8 cellular contexts compared by ENCODE assay signal in the genomic region with DNA sequence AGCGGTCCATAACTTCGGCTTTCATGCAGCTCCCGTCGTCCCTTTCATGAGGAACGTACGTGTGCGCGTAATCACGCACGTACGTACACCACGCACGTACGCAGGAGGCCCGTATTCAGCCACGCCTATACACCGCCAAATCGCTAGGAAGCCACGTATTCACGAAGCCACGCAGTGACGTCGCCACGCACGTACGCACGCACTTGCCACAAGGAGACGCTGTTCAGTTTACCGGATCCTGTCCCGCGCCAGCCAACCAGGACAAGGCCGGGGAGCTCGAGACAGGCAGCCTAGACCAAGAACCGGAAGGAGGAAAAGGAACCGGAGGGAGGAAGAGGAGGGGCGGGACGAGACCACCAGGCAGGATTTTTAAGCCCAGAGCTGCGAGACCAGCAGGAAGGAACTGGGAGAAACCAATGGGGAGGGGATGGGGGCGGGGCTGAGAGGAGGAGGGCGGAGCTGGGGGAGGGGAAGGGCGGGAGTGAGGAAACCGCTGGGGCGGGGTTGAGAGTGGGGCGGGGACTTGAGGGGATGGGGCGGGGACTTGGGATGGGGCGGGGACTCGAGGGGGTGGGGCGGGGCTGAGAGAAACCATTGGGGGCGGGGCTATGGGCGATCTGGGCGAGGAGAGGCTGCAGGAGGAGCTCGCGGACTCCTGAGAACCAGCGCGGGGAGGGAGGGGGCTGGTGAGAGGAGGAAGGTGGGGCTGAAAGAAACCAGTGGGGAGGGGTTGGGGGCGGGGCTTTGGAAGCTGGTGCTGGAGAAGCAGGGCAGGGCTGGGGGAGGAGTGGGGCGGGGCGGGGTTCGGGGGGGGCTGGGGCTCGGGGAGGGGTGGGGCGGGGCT. TPM values are rescaled to one million over a fixed set of nuclear protein-coding genes. Genes with fewer than 3 reads are reported as not detected.
DNase-seq lines count a peak whose midpoint lies in the region; ATAC-seq and TF ChIP-seq lines count a peak whose summit lies in the region.

Gene EOLA2, minus strand, starts transcription at position 65 of the 844 bp plus-strand sequence. CDS start 4,617 bp downstream, outside the sequence.

- peak; percentile 89 to 90 for TF ChIP-seq EP300 in tibial nerve (IDR thresholded peaks at IDR 0.05)

- DNase-seq in NCI-H1436 treated with DMSO at 0.1 percent for 48 hours (lab: John Stamatoyannopoulos, UW) (peak; percentile 88), T-cell (peak; percentile 82 to 96 (median 92)), cardiac muscle cell (ENCODE audit: low read depth in 1 of 2, low spot score in 1 of 2) (peak; percentile 94 to 99), tibial nerve (ENCODE audit: low spot score in 2 of 2) (peak; percentile 91 to 92)

- TF ChIP-seq CTCF in GM12874 (IDR thresholded peaks at IDR 0.05; ENCODE audit: insufficient read depth, low read depth, low read length) (peak; percentile 35; the same call in 1 of the 2 replicates), cardiac muscle cell (IDR thresholded peaks at IDR 0.05; ENCODE audit: low read depth, low read length) (peak; percentile 65), parathyroid adenoma (IDR thresholded peaks at IDR 0.05) (peak; percentile 80), tibial nerve (IDR thresholded peaks at IDR 0.05) (peak; percentile 44 to 79 (median 54))

- peak within 1 kb of the TSS; percentile 62 for H3K4me3 ChIP-seq in cardiac muscle cell
- H3K4me3 ChIP-seq in parathyroid adenoma (ENCODE audit: low read depth, low read length): peak within 1 kb of the TSS; percentile 79
- peak within 1 kb of the TSS; percentile 44 to 82 (median 56) for H3K4me3 ChIP-seq in tibial nerve

- H3K27ac ChIP-seq in adipose tissue (ENCODE audit: low read depth, low read length): no peak within 1 kb of the TSS
- H3K27ac ChIP-seq in cardiac muscle cell: peak within 1 kb of the TSS; percentile 93
- H3K27ac ChIP-seq in parathyroid adenoma: peak within 1 kb of the TSS; percentile 97
- H3K27ac ChIP-seq in tibial nerve: peak within 1 kb of the TSS; percentile 89 to 97 (median 95)

- CTCF ChIA-PET in T-cell (lab: Charles Lee): interaction anchor here (0.6 to 3.2 kb wide), 11 partner anchors 67 to 777 kb away, joined by 3 to 64 read pairs (median 3); partner anchors contain the start of genes EOLA1 (in 1 of the 2) and MTM1 (in 1 of the 2)

- H3K36me3 ChIP-seq in cardiac muscle cell: no peaks in the 10 kb centered on the region
- no peaks in the 10 kb centered on the region for H3K36me3 ChIP-seq in parathyroid adenoma (ENCODE audit: control insufficient read depth, insufficient read depth, low read length)
- peaks cover 0 to 10% (median 0%) of the 10 kb centered on the region in 3 donors for H3K36me3 ChIP-seq in tibial nerve

- peaks cover 7 to 10% (median 9%) of the 10 kb centered on the region in 3 donors for H3K4me1 Mint-ChIP-seq in T-cell

- TF ChIP-seq POLR2A in tibial nerve (IDR thresholded peaks at IDR 0.05): peak; percentile 27 to 69

- no peaks in the 10 kb centered on the region for H3K27me3 ChIP-seq in cardiac muscle cell
- H3K27me3 ChIP-seq in parathyroid adenoma (ENCODE audit: control insufficient read depth, insufficient read depth, low read length): no peaks in the 10 kb centered on the region
- no peaks in the 10 kb centered on the region for H3K27me3 ChIP-seq in tibial nerve

- ATAC-seq in HG02852 (IDR thresholded peaks at IDR 0.05; ENCODE audit: unreplicated experiment) (peak; percentile 65), T-cell (replicated peaks in 1 of 4) (peak; percentile 54 to 66 (median 58))

- no peaks in the 10 kb centered on the region for H3K27me3 Mint-ChIP-seq in T-cell

- peaks cover 5% of the 10 kb centered on the region for H3K79me2 ChIP-seq in parathyroid adenoma

- H3K9me3 Mint-ChIP-seq in T-cell: no peaks in the 10 kb centered on the region

- H3K9me3 ChIP-seq in cardiac muscle cell (ENCODE audit: low read depth): no peaks in the 10 kb centered on the region
- no peaks in the 10 kb centered on the region for H3K9me3 ChIP-seq in parathyroid adenoma (ENCODE audit: control insufficient read depth, low read length)
- no peaks in the 10 kb centered on the region for H3K9me3 ChIP-seq in tibial nerve

- peak within 1 kb of the TSS; percentile 99 to 100 for H3K27ac Mint-ChIP-seq in T-cell

- no peaks in the 10 kb centered on the region for H3K4me1 ChIP-seq in cardiac muscle cell (ENCODE audit: low read depth)
- H3K4me1 ChIP-seq in parathyroid adenoma: no peaks in the 10 kb centered on the region
- H3K4me1 ChIP-seq in tibial nerve: peaks cover 0 to 8% (median 0%) of the 10 kb centered on the region in 4 donors

- peaks cover 4% of the 10 kb centered on the region for H3K36me3 Mint-ChIP-seq in T-cell

- WGBS in adipose tissue, 3 donors: 1 to 28% (median 2%) methylated on average over 35 to 52 of the region's 61 CpGs
- 3 to 52% methylated on average over 17 to 54 of the region's 61 CpGs for WGBS in tibial nerve, 2 donors

- peak within 1 kb of the TSS; percentile 80 for H3K4me2 ChIP-seq in parathyroid adenoma (ENCODE audit: low read length)

- H3K4me3 Mint-ChIP-seq in T-cell: peak within 1 kb of the TSS; percentile 91 to 93 (median 92)

- POLR2A ChIA-PET in T-cell (lab: Charles Lee): interaction anchor here (0.5 to 3.7 kb wide), 11 partner anchors 109 to 1888 kb away, joined by 3 to 91 read pairs (median 3); partner anchors contain the start of gene EOLA1 (in 1 of the 2)

- H3K9ac ChIP-seq in parathyroid adenoma: peak within 1 kb of the TSS; percentile 19

- peak within 1 kb of the TSS; percentile 89 for H2AFZ ChIP-seq in parathyroid adenoma

RNA-seq across cellular contexts. Expression of gene EOLA2, which starts in this region (rescaled TPM):
- total RNA-seq in T-cell: 10 to 100 TPM; 43.2 to 58.7 (median 48.5) TPM
- 10 to 100 TPM; 20.8 to 34.6 (median 31.4) TPM for polyA plus RNA-seq in adipose tissue
- 24.7 and 26.2 TPM in 2 replicates for total RNA-seq in cardiac muscle cell
- 36.4 and 40.2 TPM in 2 replicates for polyA plus RNA-seq in cardiac muscle cell
- 10 to 100 TPM; 35.0 to 40.8 (median 38.3) TPM for total RNA-seq in tibial nerve
